In genomic region chr3:45599984-45600650, GRCh38 we compare ENCODE assay signal across 11 cellular contexts. TPM values are rescaled to one million over a fixed set of nuclear protein-coding genes. Genes with fewer than 3 reads are reported as not detected.
A peak's percentile ranks its signal among the peaks of the same experiment; 100 is the strongest.
DNase-seq lines count a peak whose midpoint lies in the region; ATAC-seq, FAIRE-seq and TF ChIP-seq lines count a peak whose summit lies in the region.
"Had no signal": no experiment of that assay in that cellular context is flagged by ENCODE, and none has a peak within 500 bp of the region (broad histone marks: within the 10 kb centered on the region; RNA-seq: fewer than 3 reads in every experiment).

No MANE protein-coding gene starts in this region.

- H3K4me3 ChIP-seq in PC-9 (no peak overlapping the region), liver (ENCODE audit: low read depth in 1 of 3, low read length in 3 of 3) (no peak overlapping the region), thoracic aorta (peak overlapping the region; percentile 12), kidney (ENCODE audit: low read length in 2 of 2) (no peak overlapping the region), MG63 (no peak overlapping the region)
- H3K4me3 ChIP-seq: testis had no signal

- H3K9me3 ChIP-seq in PC-9 (ENCODE audit: insufficient read depth, low read depth) (no peaks in the 10 kb centered on the region), liver (ENCODE audit: control insufficient read depth in 4 of 4, low read length in 3 of 4) (no peaks in the 10 kb centered on the region), thoracic aorta (no peaks in the 10 kb centered on the region), kidney (ENCODE audit: control insufficient read depth in 1 of 2, low read length in 2 of 2) (no peaks in the 10 kb centered on the region), MG63 (no peaks in the 10 kb centered on the region)
- H3K9me3 ChIP-seq: testis had no signal

- peak in 1 of 2 donors; percentile 10 for TF ChIP-seq RAD21 in liver (IDR thresholded peaks at IDR 0.05)

- no peak for FAIRE-seq in kidney (lab: Jason Lieb, UNC)

- peak overlapping the region; percentile 4; the same call in 1 of the 2 replicates for H3K4me2 ChIP-seq in PC-9

- H3K27ac ChIP-seq in PC-9, result no peak overlapping the region
- H3K27ac ChIP-seq in liver (ENCODE audit: low read depth in 1 of 2, low read length in 2 of 2), result peak overlapping the region; percentile 64 to 86
- peak overlapping the region; percentile 26 to 68 for H3K27ac ChIP-seq in thoracic aorta
- peak overlapping the region in 1 of 2 donors; percentile 32 for H3K27ac ChIP-seq in kidney (ENCODE audit: low read depth in 2 of 2, low read length in 2 of 2)
- H3K27ac ChIP-seq: testis had no signal

- H3K27me3 Mint-ChIP-seq in activated naive CD4-positive, alpha-beta T cell treated with anti-CD3 and anti-CD28 coated beads, Interleukin-2, amount 10 ng/mL, durations not matched to agents 7 days and 5 days, result no peaks in the 10 kb centered on the region

- peak overlapping the region; percentile 2 for H3K4me3 Mint-ChIP-seq in activated naive CD4-positive, alpha-beta T cell treated with anti-CD3 and anti-CD28 coated beads, Interleukin-2, amount 10 ng/mL, durations not matched to agents 7 days and 5 days
- H3K4me3 Mint-ChIP-seq: nephron progenitor cell had no signal

- H3K27ac Mint-ChIP-seq in activated naive CD4-positive, alpha-beta T cell treated with anti-CD3 and anti-CD28 coated beads, Interleukin-2, amount 10 ng/mL, durations not matched to agents 7 days and 5 days, result peak overlapping the region; percentile 71
- H3K27ac Mint-ChIP-seq: nephron progenitor cell had no signal

- no peaks in the 10 kb centered on the region for H3K9me3 Mint-ChIP-seq in activated naive CD4-positive, alpha-beta T cell treated with anti-CD3 and anti-CD28 coated beads, Interleukin-2, amount 10 ng/mL, durations not matched to agents 7 days and 5 days
- H3K9me3 Mint-ChIP-seq: nephron progenitor cell had no signal

- no peak for ATAC-seq in thoracic aorta (ENCODE audit: insufficient number of reproducible peaks, low FRiP score, low read depth)

- TF ChIP-seq CTCF in PC-9 (conservative IDR thresholded peaks at IDR 0.05) (no peak), liver (IDR thresholded peaks at IDR 0.05; ENCODE audit: low read depth, low read length, missing input control) (no peak), thoracic aorta (IDR thresholded peaks at IDR 0.05) (no peak), kidney (IDR thresholded peaks at IDR 0.05; ENCODE audit: borderline replicate concordance, extremely low read depth, insufficient read depth) (no peak)

- DNase-seq in activated naive CD4-positive, alpha-beta T cell treated with anti-CD3 and anti-CD28 coated beads, Interleukin-2, amount 10 ng/mL, durations not matched to agents 7 days and 5 days, result no peak
- no peak for DNase-seq in activated naive CD4-positive, alpha-beta T cell (lab: John Stamatoyannopoulos, UW)
- DNase-seq in PC-9 (no peak), thoracic aorta (ENCODE audit: low spot score) (no peak), kidney (no peak), MG63 (no peak)
- DNase-seq in activated CD4-positive, CD25-positive, alpha-beta regulatory T cell (lab: John Stamatoyannopoulos, UW), result no peak
- DNase-seq: NCI-H82, nephron progenitor cell, testis had no signal

- H3K9ac ChIP-seq in liver (ENCODE audit: low read depth in 1 of 2, low read length in 2 of 2) (no peak overlapping the region), kidney (ENCODE audit: low read length in 2 of 2) (no peak overlapping the region)

- peaks cover 86% of the 10 kb centered on the region for H3K79me2 ChIP-seq in PC-9 (ENCODE audit: low read depth)

- no peaks in the 10 kb centered on the region for H3K9me2 ChIP-seq in PC-9 (ENCODE audit: insufficient read depth)

- H2AFZ ChIP-seq in PC-9, result no peak overlapping the region

- no peaks in the 10 kb centered on the region for H3F3A ChIP-seq in PC-9 (ENCODE audit: insufficient read depth, low read depth)

- WGBS in liver, result 50% methylated on average over 7 of the region's 7 CpGs

- H3K4me1 ChIP-seq in PC-9 (replicated peaks; ENCODE audit: insufficient read depth) (peaks cover 35% of the 10 kb centered on the region), liver (ENCODE audit: control insufficient read depth in 4 of 4, insufficient read depth in 4 of 4, low read length in 3 of 4) (peaks cover 21 to 76% (median 51%) of the 10 kb centered on the region in 4 donors), thoracic aorta (ENCODE audit: control insufficient read depth in 1 of 2, low read depth in 2 of 2) (peaks cover 62 to 98% of the 10 kb centered on the region in 2 donors), kidney (ENCODE audit: control insufficient read depth in 1 of 2, insufficient read depth in 1 of 2, low read depth in 1 of 2, low read length in 2 of 2) (peaks cover 32 to 36% of the 10 kb centered on the region in 2 donors)

- POLR2A ChIA-PET in PC-9 (lab: Charles Lee; ENCODE audit: unreplicated experiment), result interaction anchor here (0.6 kb wide), 1 partner anchor 45 kb away, joined by 5 read pairs; no protein-coding TSS in a partner anchor

- peaks cover 55% of the 10 kb centered on the region for H3K36me3 Mint-ChIP-seq in activated naive CD4-positive, alpha-beta T cell treated with anti-CD3 and anti-CD28 coated beads, Interleukin-2, amount 10 ng/mL, durations not matched to agents 7 days and 5 days

- peaks cover 51% of the 10 kb centered on the region for H3K4me1 Mint-ChIP-seq in activated naive CD4-positive, alpha-beta T cell treated with anti-CD3 and anti-CD28 coated beads, Interleukin-2, amount 10 ng/mL, durations not matched to agents 7 days and 5 days

- intact Hi-C loops in PC-9 (cut with micrococcal nuclease; ENCODE audit: unreplicated experiment), result no loop called here
- intact Hi-C loops in kidney (cut with DNase I), result loop anchor here (10.0 kb wide), 1 partner anchor 55 kb away; no protein-coding TSS in a partner anchor

- BruUV-seq in PC-9 (replicated peaks; lab: Mats Ljungman, UMichigan), result no TSS peak

- H3K36me3 ChIP-seq in PC-9 (ENCODE audit: low read depth), result no peaks in the 10 kb centered on the region; the same call in 1 of the 2 replicates
- H3K36me3 ChIP-seq in liver (ENCODE audit: control insufficient read depth in 4 of 4, insufficient read depth in 3 of 4, low read depth in 1 of 4, low read length in 3 of 4), result no peaks in the 10 kb centered on the region
- H3K36me3 ChIP-seq in thoracic aorta, result no peaks in the 10 kb centered on the region
- no peaks in the 10 kb centered on the region for H3K36me3 ChIP-seq in kidney (ENCODE audit: control insufficient read depth in 1 of 2, insufficient read depth in 2 of 2, low read length in 2 of 2)
- H3K36me3 ChIP-seq in MG63, result 0 out of 2 replicates have a peak, but pooled peaks cover 3% of the 10 kb centered on the region

- CTCF ChIA-PET in activated naive CD4-positive, alpha-beta T cell treated with anti-CD3 and anti-CD28 coated beads, Interleukin-2, amount 10 ng/mL, durations not matched to agents 7 days and 5 days (lab: Charles Lee), result interaction anchor here (1.6 kb wide), 1 partner anchor 60 kb away, joined by 6 read pairs; no protein-coding TSS in a partner anchor
- CTCF ChIA-PET in PC-9 (lab: Charles Lee), result no interaction called here

- H4K20me1 ChIP-seq in PC-9 (ENCODE audit: insufficient read depth), result peaks cover 18% of the 10 kb centered on the region

- no peaks in the 10 kb centered on the region for H3K27me3 ChIP-seq in PC-9 (ENCODE audit: insufficient read depth, low read depth)
- no peaks in the 10 kb centered on the region for H3K27me3 ChIP-seq in liver (ENCODE audit: control insufficient read depth in 4 of 4, insufficient read depth in 4 of 4, low read length in 3 of 4)
- H3K27me3 ChIP-seq in thoracic aorta (replicated peaks; ENCODE audit: insufficient read depth), result no peaks in the 10 kb centered on the region
- H3K27me3 ChIP-seq in MG63, result no peaks in the 10 kb centered on the region
- H3K27me3 ChIP-seq: testis had no signal

TF ChIP-seq in liver, 16 proteins besides CTCF, POLR2A, EP300 and RAD21 (continues in another document):
- no peak for TF ChIP-seq MAX (IDR thresholded peaks at IDR 0.05)
- no peak for TF ChIP-seq HNF4G (IDR thresholded peaks at IDR 0.05)
- no peak for TF ChIP-seq TAF1 (conservative IDR thresholded peaks at IDR 0.05)
- TF ChIP-seq SP1 (IDR thresholded peaks at IDR 0.05), result peak; percentile 8
- peak in 1 of 2 donors; percentile 3 for TF ChIP-seq RXRA (IDR thresholded peaks at IDR 0.05)
- TF ChIP-seq HNF4A (conservative IDR thresholded peaks at IDR 0.05), result no peak
- TF ChIP-seq NR2F2 (IDR thresholded peaks at IDR 0.05), result no peak
- TF ChIP-seq JUND (IDR thresholded peaks at IDR 0.05), result peak; percentile 33 to 61
- TF ChIP-seq YY1 (IDR thresholded peaks at IDR 0.05), result peak; percentile 57
- TF ChIP-seq ZBTB33 (IDR thresholded peaks at IDR 0.05), result no peak

RNA-seq across cellular contexts. Expression of gene LIMD1, which starts 5.6 kb away (rescaled TPM):
- 32.4 and 32.9 TPM in 2 replicates for total RNA-seq in PC-9 (2021)
- total RNA-seq in liver, result 10 to 100 TPM; 16.2 to 23.3 TPM
- polyA plus RNA-seq in liver, result 1 to 10 TPM; 7.8 to 8.1 TPM
- 10 to 100 TPM; 32.5 to 42.6 TPM for total RNA-seq in thoracic aorta
- 36.3 TPM for total RNA-seq in kidney
- polyA plus RNA-seq in kidney (ENCODE audit: insufficient read depth, low read depth, low replicate concordance), result 3.1 TPM
- total RNA-seq in MG63 (2014; rRNA removed; shearing (Covaris generic); ENCODE audit: low replicate concordance), result 6.5 and 9.3 TPM in 2 replicates
